In the genomic region with DNA sequence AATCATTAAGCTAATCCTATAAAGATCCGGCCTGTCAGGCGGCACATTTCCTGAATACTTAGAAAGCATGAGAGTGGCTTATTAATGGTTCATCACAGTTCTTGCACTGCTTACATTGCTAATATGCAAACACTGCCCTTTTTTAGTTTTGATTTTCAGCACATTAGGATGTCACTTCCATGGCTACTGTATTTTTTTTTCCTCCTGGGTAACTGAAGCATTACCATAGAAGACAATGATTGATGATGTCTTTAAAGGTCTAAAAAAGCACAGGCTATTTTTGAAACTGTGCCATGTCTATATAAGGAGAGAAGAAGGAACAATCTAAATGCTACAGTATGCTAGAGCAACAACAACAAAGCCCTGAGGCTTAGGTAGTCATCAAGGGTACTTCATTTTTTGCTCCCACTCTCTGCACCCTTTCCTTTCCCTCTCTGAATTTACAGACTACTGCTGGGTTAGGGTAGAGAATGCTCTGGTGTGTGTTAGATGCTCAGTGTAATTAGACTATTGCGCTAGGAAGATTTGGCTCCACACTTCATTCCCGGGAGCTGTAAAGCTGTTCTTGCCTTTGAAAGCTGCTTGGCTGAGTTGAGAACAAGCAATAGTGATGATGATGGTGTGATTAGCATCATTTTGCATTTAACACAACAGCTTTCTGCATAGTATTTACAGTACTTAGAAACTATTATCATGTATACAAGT, we compare ENCODE assay signal across 10 cellular contexts.
A peak's percentile ranks its signal among the peaks of the same experiment; 100 is the strongest.
DNase-seq lines count a peak whose midpoint lies in the region; ATAC-seq and TF ChIP-seq lines count a peak whose summit lies in the region.
"Had no signal": no experiment of that assay in that cellular context is flagged by ENCODE, and none has a peak within 500 bp of the region (broad histone marks: within the 10 kb centered on the region; RNA-seq: fewer than 3 reads in every experiment).

No MANE protein-coding gene starts in this region.

- H4K20me1 ChIP-seq in OCI-LY3 (ENCODE audit: insufficient read depth, low read length) = no peaks in the 10 kb centered on the region

- no peak for TF ChIP-seq POLR2A in spleen (IDR thresholded peaks at IDR 0.05)

- H2AFZ ChIP-seq in OCI-LY3 (ENCODE audit: low read depth, low read length) = peak overlapping the region; percentile 94

- H3K4me1 Mint-ChIP-seq in mesothelial cell of epicardium = peaks cover 17% of the 10 kb centered on the region
- no peaks in the 10 kb centered on the region for H3K4me1 Mint-ChIP-seq in progenitor cell of endocrine pancreas (ENCODE audit: low read depth)

- H3K4me3 Mint-ChIP-seq in mesothelial cell of epicardium (no peak overlapping the region), progenitor cell of endocrine pancreas (ENCODE audit: low read depth) (no peak overlapping the region)

- DNase-seq in mesothelial cell of epicardium (ENCODE audit: low spot score in 2 of 2, unreplicated experiment in 2 of 2) (no peak), progenitor cell of endocrine pancreas (ENCODE audit: low spot score, unreplicated experiment) (no peak), spleen (no peak), T1000 (lab: John Stamatoyannopoulos, UW) (no peak), lower lobe of right lung (no peak)
- DNase-seq: colonic mucosa had no signal

- H3K27me3 ChIP-seq in OCI-LY3 (ENCODE audit: low read depth, low read length) = no peaks in the 10 kb centered on the region
- H3K27me3 ChIP-seq in spleen (replicated peaks in 1 of 7) = no peaks in the 10 kb centered on the region
- no peaks in the 10 kb centered on the region for H3K27me3 ChIP-seq in lower lobe of right lung (ENCODE audit: low read depth)
- H3K27me3 ChIP-seq: colonic mucosa, SJSA1 had no signal

- 58 to 68% (median 65%) methylated on average over 4 of the region's 4 CpGs for WGBS in spleen, 5 donors

- H3K27ac Mint-ChIP-seq in mesothelial cell of epicardium (peak overlapping the region; percentile 15), progenitor cell of endocrine pancreas (no peak overlapping the region)

- H3K4me1 ChIP-seq in OCI-LY3 (ENCODE audit: low read length) (peaks cover 28% of the 10 kb centered on the region), spleen (peaks cover 0 to 3% (median 0%) of the 10 kb centered on the region in 6 donors), lower lobe of right lung (no peaks in the 10 kb centered on the region)
- H3K4me1 ChIP-seq: colonic mucosa, SJSA1 had no signal

- no peaks in the 10 kb centered on the region for H3K9me3 ChIP-seq in OCI-LY3 (ENCODE audit: insufficient read depth, low read length)
- H3K9me3 ChIP-seq in spleen = no peaks in the 10 kb centered on the region
- no peaks in the 10 kb centered on the region for H3K9me3 ChIP-seq in lower lobe of right lung
- H3K9me3 ChIP-seq: colonic mucosa, SJSA1 had no signal

- H3K9ac ChIP-seq in OCI-LY3 (ENCODE audit: low read length) = peak overlapping the region; percentile 35

- H3K36me3 ChIP-seq in OCI-LY3 (replicated peaks; ENCODE audit: low read depth, low read length) (no peaks in the 10 kb centered on the region), spleen (no peaks in the 10 kb centered on the region), lower lobe of right lung (no peaks in the 10 kb centered on the region)
- H3K36me3 ChIP-seq: colonic mucosa, SJSA1 had no signal

- peak overlapping the region; percentile 80 for H3K4me2 ChIP-seq in OCI-LY3 (ENCODE audit: low read length)

- TF ChIP-seq CTCF in OCI-LY3 (IDR thresholded peaks at IDR 0.05; ENCODE audit: low read depth, low read length) (no peak), mesothelial cell of epicardium (IDR thresholded peaks at IDR 0.05; ENCODE audit: unreplicated experiment) (no peak), progenitor cell of endocrine pancreas (IDR thresholded peaks at IDR 0.05; ENCODE audit: unreplicated experiment) (no peak), spleen (IDR thresholded peaks at IDR 0.05 in 8 of 11, conservative IDR thresholded peaks at IDR 0.05 in 3 of 11) (no peak), lower lobe of right lung (IDR thresholded peaks at IDR 0.05) (no peak)

- H3K36me3 Mint-ChIP-seq in mesothelial cell of epicardium (no peaks in the 10 kb centered on the region), progenitor cell of endocrine pancreas (ENCODE audit: insufficient read depth) (no peaks in the 10 kb centered on the region)

- ATAC-seq in GM18867 (IDR thresholded peaks at IDR 0.05; ENCODE audit: unreplicated experiment) (peak; percentile 30), HG02981 (IDR thresholded peaks at IDR 0.05; ENCODE audit: unreplicated experiment) (peak; percentile 12), lower lobe of right lung (no peak)

- peak overlapping the region; percentile 47 for H3K27ac ChIP-seq in OCI-LY3 (ENCODE audit: low read length)
- no peak overlapping the region for H3K27ac ChIP-seq in spleen
- H3K27ac ChIP-seq in lower lobe of right lung = no peak overlapping the region
- H3K27ac ChIP-seq: colonic mucosa, SJSA1 had no signal

- H3K9me3 Mint-ChIP-seq in mesothelial cell of epicardium = peaks cover 7% of the 10 kb centered on the region
- no peaks in the 10 kb centered on the region for H3K9me3 Mint-ChIP-seq in progenitor cell of endocrine pancreas (ENCODE audit: low read depth)

- no peaks in the 10 kb centered on the region for H3K27me3 Mint-ChIP-seq in mesothelial cell of epicardium (ENCODE audit: low read depth)
- no peaks in the 10 kb centered on the region for H3K27me3 Mint-ChIP-seq in progenitor cell of endocrine pancreas

- H3K4me3 ChIP-seq in OCI-LY3 (ENCODE audit: low read length) = peak overlapping the region; percentile 73
- H3K4me3 ChIP-seq in spleen = no peak overlapping the region
- H3K4me3 ChIP-seq in lower lobe of right lung = no peak overlapping the region
- H3K4me3 ChIP-seq: colonic mucosa, SJSA1 had no signal

- intact Hi-C loops in spleen (cut with DNase I; ENCODE audit: low total_unique reads) = no loop called here
- intact Hi-C loops in lower lobe of right lung (cut with DNase I) = no loop called here

- H3K79me2 ChIP-seq in OCI-LY3 (ENCODE audit: low read length) = no peaks in the 10 kb centered on the region

Comparison
In these comparisons a context has a peak if more than half of its experiments do, and no peak if none do; other contexts are left out.
1. ATAC-seq: peak in GM18867 (single experiment) and HG02981 (single experiment); none in lower lobe of right lung (0 of 2).